20 cellular contexts compared by ENCODE assay signal in genomic region chr22:30610299-30610698, GRCh38. TPM values are rescaled to one million over a fixed set of nuclear protein-coding genes. Genes with fewer than 3 reads are reported as not detected.
DNase-seq lines count a peak whose midpoint lies in the region; ATAC-seq and TF ChIP-seq lines count a peak whose summit lies in the region.
"Had no signal": no experiment of that assay in that cellular context is flagged by ENCODE, and none has a peak within 500 bp of the region (broad histone marks: within the 10 kb centered on the region; RNA-seq: fewer than 3 reads in every experiment).

No MANE protein-coding gene starts in this region.

- no peak overlapping the region for H3K4me3 ChIP-seq in neutrophil (ENCODE audit: low read depth in 1 of 2, low read length in 1 of 2)
- H3K4me3 ChIP-seq: HAP-1 had no signal

- H3K36me3 Mint-ChIP-seq in endothelial cell (ENCODE audit: low read depth, unreplicated experiment) = peaks cover 17% of the 10 kb centered on the region
- H3K36me3 Mint-ChIP-seq in activated T-cell treated with anti-CD3 and anti-CD28 coated beads, Interleukin-2, amount 50 U/mL, for 4 hours (ENCODE audit: insufficient read depth) = no peaks in the 10 kb centered on the region
- H3K36me3 Mint-ChIP-seq: activated naive CD4-positive, alpha-beta T cell treated with anti-CD3 and anti-CD28 coated beads, Interleukin-2, amount 10 ng/mL, durations not matched to agents 7 days and 5 days; T-cell had no signal

- H3K4me3 Mint-ChIP-seq in endothelial cell (ENCODE audit: unreplicated experiment) = no peak overlapping the region
- no peak overlapping the region for H3K4me3 Mint-ChIP-seq in activated T-cell treated with anti-CD3 and anti-CD28 coated beads, Interleukin-2, amount 50 U/mL, for 4 hours
- H3K4me3 Mint-ChIP-seq: activated naive CD4-positive, alpha-beta T cell treated with anti-CD3 and anti-CD28 coated beads, Interleukin-2, amount 10 ng/mL, durations not matched to agents 7 days and 5 days; T-cell had no signal

- peaks cover 3% of the 10 kb centered on the region for H3K27me3 Mint-ChIP-seq in endothelial cell (ENCODE audit: unreplicated experiment)
- H3K27me3 Mint-ChIP-seq in activated T-cell treated with anti-CD3 and anti-CD28 coated beads, Interleukin-2, amount 50 U/mL, for 4 hours (ENCODE audit: low read depth) = no peaks in the 10 kb centered on the region

- no peaks in the 10 kb centered on the region for H3K9me3 Mint-ChIP-seq in endothelial cell (ENCODE audit: unreplicated experiment)
- no peaks in the 10 kb centered on the region for H3K9me3 Mint-ChIP-seq in activated T-cell treated with anti-CD3 and anti-CD28 coated beads, Interleukin-2, amount 50 U/mL, for 4 hours
- H3K9me3 Mint-ChIP-seq: activated naive CD4-positive, alpha-beta T cell treated with anti-CD3 and anti-CD28 coated beads, Interleukin-2, amount 10 ng/mL, durations not matched to agents 7 days and 5 days; T-cell had no signal

- peaks cover 22 to 26% of the 10 kb centered on the region in 2 experiments for H3K4me1 ChIP-seq in neutrophil (ENCODE audit: control insufficient read depth in 1 of 2, insufficient read depth in 1 of 2, low read depth in 1 of 2, low read length in 1 of 2)

- H3K27me3 ChIP-seq in neutrophil = peaks cover 15% of the 10 kb centered on the region

- no peaks in the 10 kb centered on the region for H3K36me3 ChIP-seq in neutrophil
- H3K36me3 ChIP-seq: HAP-1 had no signal

- peak overlapping the region; percentile 54 for H3K27ac Mint-ChIP-seq in endothelial cell (ENCODE audit: unreplicated experiment)
- H3K27ac Mint-ChIP-seq: activated naive CD4-positive, alpha-beta T cell treated with anti-CD3 and anti-CD28 coated beads, Interleukin-2, amount 10 ng/mL, durations not matched to agents 7 days and 5 days; T-cell had no signal

- TF ChIP-seq CTCF in endothelial cell (IDR thresholded peaks at IDR 0.05; ENCODE audit: unreplicated experiment) = no peak
- no peak for TF ChIP-seq CTCF in neutrophil (IDR thresholded peaks at IDR 0.05)
- no peak for TF ChIP-seq CTCF in GM20000 (IDR thresholded peaks at IDR 0.05; ENCODE audit: extremely low read depth, missing control alignments)

- peaks cover 47% of the 10 kb centered on the region for H3K4me1 Mint-ChIP-seq in endothelial cell (ENCODE audit: unreplicated experiment)
- peaks cover 25% of the 10 kb centered on the region for H3K4me1 Mint-ChIP-seq in activated T-cell treated with anti-CD3 and anti-CD28 coated beads, Interleukin-2, amount 50 U/mL, for 4 hours (ENCODE audit: low read depth)

- no peaks in the 10 kb centered on the region for H3K9me3 ChIP-seq in neutrophil
- H3K9me3 ChIP-seq: Caco-2, HAP-1 had no signal

- ATAC-seq in activated T-cell treated with anti-CD3 and anti-CD28 coated beads, Interleukin-2, amount 50 U/mL, for 4 hours = no peak
- ATAC-seq: Panc1, T-cell had no signal

- peak overlapping the region; percentile 8 for H3K27ac ChIP-seq in neutrophil

- DNase-seq in CD1c-positive myeloid dendritic cell (ENCODE audit: extremely low spot score) (peak; percentile 92), MV-4-11 (lab: John Stamatoyannopoulos, UW) (peak; percentile 60), endothelial cell (ENCODE audit: low spot score) (no peak), GM20000 (ENCODE audit: low spot score) (no peak), HT-29 (ENCODE audit: low spot score) (no peak), RPMI8226 (no peak)
- no peak for DNase-seq in activated T-cell treated with anti-CD3 and anti-CD28 coated beads, Interleukin-2, amount 50 U/mL, for 4 hours
- DNase-seq: activated CD4-positive, alpha-beta T cell treated with anti-CD3 and anti-CD28 coated beads, Interleukin-2, amount 50 U/mL, for 4 hours; activated naive CD4-positive, alpha-beta T cell treated with anti-CD3 and anti-CD28 coated beads, Interleukin-2, amount 10 ng/mL, durations not matched to agents 7 days and 5 days; activated T-cell treated with anti-CD3 and anti-CD28 coated beads for 4 hours; Caco-2; foreskin melanocyte; KG1; NCI-H1105 treated with DMSO at 0.1 percent for 48 hours; NCI-H69; stimulated activated CD4-positive, alpha-beta T cell treated with anti-CD3 and anti-CD28 coated beads, Interleukin-2, amount 100 ng/mL, for 48 hours had no signal

RNA-seq across cellular contexts. Expression of gene TCN2, which starts 3.3 kb away (rescaled TPM):
- total RNA-seq in endothelial cell (ENCODE audit: unreplicated experiment) = 59.5 TPM
- 13.2 and 19.0 TPM in 2 replicates for total RNA-seq in HT-29 (2014; rRNA removed; shearing (Covaris generic))
- total RNA-seq in activated T-cell treated with anti-CD3 and anti-CD28 coated beads, Interleukin-2, amount 50 U/mL, for 4 hours = under 1 TPM in 2 of 3 donors, not detected in 1; 0.26 to 0.46 TPM

RNA-seq across cellular contexts. Expression of gene PES1, which starts 18.6 kb away (rescaled TPM):
- 84.0 TPM for total RNA-seq in endothelial cell (ENCODE audit: unreplicated experiment)
- total RNA-seq in HT-29 (2014; rRNA removed; shearing (Covaris generic)) = 73.9 and 74.0 TPM in 2 replicates
- total RNA-seq in activated T-cell treated with anti-CD3 and anti-CD28 coated beads, Interleukin-2, amount 50 U/mL, for 4 hours = 100 to 1,000 TPM; 312 to 373 (median 336) TPM

RNA-seq across cellular contexts. Expression of gene SLC35E4, which starts 25.3 kb away (rescaled TPM):
- total RNA-seq in endothelial cell (ENCODE audit: unreplicated experiment) = 8.4 TPM
- total RNA-seq in HT-29 (2014; rRNA removed; shearing (Covaris generic)) = 14.2 and 22.1 TPM in 2 replicates
- 10 to 100 TPM in 1 of 3 donors, 1 to 10 TPM in 2; 7.3 to 10.9 (median 8.9) TPM for total RNA-seq in activated T-cell treated with anti-CD3 and anti-CD28 coated beads, Interleukin-2, amount 50 U/mL, for 4 hours

RNA-seq across cellular contexts. Expression of gene GAL3ST1, which starts 35.8 kb away (rescaled TPM):
- 3.0 TPM for total RNA-seq in endothelial cell (ENCODE audit: unreplicated experiment)
- total RNA-seq in HT-29 (2014; rRNA removed; shearing (Covaris generic)) = 7.8 and 8.1 TPM in 2 replicates
- total RNA-seq in activated T-cell treated with anti-CD3 and anti-CD28 coated beads, Interleukin-2, amount 50 U/mL, for 4 hours = under 1 TPM in 2 of 3 donors, not detected in 1; 0.16 to 0.38 TPM

RNA-seq across cellular contexts. Expression of gene DUSP18, which starts 57.4 kb away (rescaled TPM):
- 21.4 TPM for total RNA-seq in endothelial cell (ENCODE audit: unreplicated experiment)
- 8.3 and 8.5 TPM in 2 replicates for total RNA-seq in HT-29 (2014; rRNA removed; shearing (Covaris generic))
- 1 to 10 TPM; 7.0 to 8.9 (median 7.8) TPM for total RNA-seq in activated T-cell treated with anti-CD3 and anti-CD28 coated beads, Interleukin-2, amount 50 U/mL, for 4 hours

Comparison
In these comparisons a context has a peak if more than half of its experiments do, and no peak if none do; other contexts are left out.
1. DNase-seq: peak in CD1c-positive myeloid dendritic cell (single experiment) and MV-4-11 (single experiment); none in endothelial cell (single experiment), GM20000 (single experiment), HT-29 (single experiment), activated T-cell treated with anti-CD3 and anti-CD28 coated beads, Interleukin-2, amount 50 U/mL, for 4 hours (single experiment) and RPMI8226 (single experiment).